In the genomic region with DNA sequence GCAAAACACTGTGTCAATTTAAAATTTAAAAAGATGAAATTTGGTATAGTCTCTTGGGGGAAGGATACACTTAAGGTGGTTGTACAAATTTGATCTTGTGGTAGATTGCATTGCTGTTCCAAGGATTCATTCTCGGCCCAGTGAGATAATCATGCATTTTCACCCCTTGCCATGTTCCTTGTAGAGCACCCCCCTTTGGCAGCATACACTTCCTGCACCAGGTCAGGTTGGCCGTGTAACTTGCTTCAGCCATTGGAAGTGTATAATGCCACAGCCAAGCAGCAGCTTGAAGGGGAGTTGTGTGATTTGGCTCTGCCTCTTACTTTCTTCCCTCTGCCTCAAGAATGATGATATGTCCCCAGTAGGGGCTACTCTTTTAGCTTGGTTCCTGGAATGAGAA, we compare ENCODE assay signal across 1 cellular context.
TF ChIP-seq lines count a peak whose summit lies in the region.

No MANE protein-coding gene starts in this region.

TF ChIP-seq in IMR-90, 13 proteins besides CTCF, POLR2A, EP300 and RAD21:
- no peak for TF ChIP-seq USF2 (IDR thresholded peaks at IDR 0.05; ENCODE audit: low read depth, low read length)
- TF ChIP-seq NFE2L2 (IDR thresholded peaks at IDR 0.05; ENCODE audit: low read depth, low read length) = no peak
- TF ChIP-seq MAFK (IDR thresholded peaks at IDR 0.05; ENCODE audit: low read depth, low read length) = no peak
- TF ChIP-seq MXI1 (IDR thresholded peaks at IDR 0.05; ENCODE audit: borderline replicate concordance, low read depth, low read length) = no peak
- TF ChIP-seq CHD1 (IDR thresholded peaks at IDR 0.05; ENCODE audit: low read depth, low read length) = no peak
